Comparison of ENCODE assay signal across 25 cellular contexts in genomic region chr14:42779024-42779423, GRCh38.
DNase-seq lines count a peak whose midpoint lies in the region; ATAC-seq lines count a peak whose summit lies in the region.
"Had no signal": no experiment of that assay in that cellular context is flagged by ENCODE, and none has a peak within 500 bp of the region (broad histone marks: within the 10 kb centered on the region; RNA-seq: fewer than 3 reads in every experiment).

No MANE protein-coding gene starts in this region.

- no peak overlapping the region for H3K27ac Mint-ChIP-seq in activated T-helper 2 cell treated with anti-CD3 and anti-CD28 coated beads, Interferon-gamma antibody, Interleukin-2, Interleukin-4, amounts not matched to agents 10 μg/mL and 5 μg/mL and 100 μg/mL, durations not matched to agents 14 hours and 24 hours and 36 hours
- H3K27ac Mint-ChIP-seq: stimulated activated memory B cell treated with anti-CD40 and anti-IgM and Interleukin-4, amounts not matched to agents 10 μg/mL and 1 μg/mL and 100 μg/mL, for 72 hours had no signal

- peaks cover 29% of the 10 kb centered on the region for H3K9me3 Mint-ChIP-seq in activated T-helper 2 cell treated with anti-CD3 and anti-CD28 coated beads, Interferon-gamma antibody, Interleukin-2, Interleukin-4, amounts not matched to agents 10 μg/mL and 5 μg/mL and 100 μg/mL, durations not matched to agents 14 hours and 24 hours and 36 hours

- H3K36me3 Mint-ChIP-seq in activated T-helper 2 cell treated with anti-CD3 and anti-CD28 coated beads, Interferon-gamma antibody, Interleukin-2, Interleukin-4, amounts not matched to agents 10 μg/mL and 5 μg/mL and 100 μg/mL, durations not matched to agents 14 hours and 24 hours and 36 hours (ENCODE audit: low read depth) = no peaks in the 10 kb centered on the region
- H3K36me3 Mint-ChIP-seq: stimulated activated memory B cell treated with anti-CD40 and anti-IgM and Interleukin-4, amounts not matched to agents 10 μg/mL and 1 μg/mL and 100 μg/mL, for 72 hours had no signal

- H3K27me3 Mint-ChIP-seq in activated T-helper 2 cell treated with anti-CD3 and anti-CD28 coated beads, Interferon-gamma antibody, Interleukin-2, Interleukin-4, amounts not matched to agents 10 μg/mL and 5 μg/mL and 100 μg/mL, durations not matched to agents 14 hours and 24 hours and 36 hours (ENCODE audit: low read depth) = no peaks in the 10 kb centered on the region
- H3K27me3 Mint-ChIP-seq: stimulated activated memory B cell treated with anti-CD40 and anti-IgM and Interleukin-4, amounts not matched to agents 10 μg/mL and 1 μg/mL and 100 μg/mL, for 72 hours had no signal

- H3K4me3 Mint-ChIP-seq in activated T-helper 2 cell treated with anti-CD3 and anti-CD28 coated beads, Interferon-gamma antibody, Interleukin-2, Interleukin-4, amounts not matched to agents 10 μg/mL and 5 μg/mL and 100 μg/mL, durations not matched to agents 14 hours and 24 hours and 36 hours (ENCODE audit: low read depth) = no peak overlapping the region
- H3K4me3 Mint-ChIP-seq: stimulated activated memory B cell treated with anti-CD40 and anti-IgM and Interleukin-4, amounts not matched to agents 10 μg/mL and 1 μg/mL and 100 μg/mL, for 72 hours had no signal

- H3K4me1 Mint-ChIP-seq in activated T-helper 2 cell treated with anti-CD3 and anti-CD28 coated beads, Interferon-gamma antibody, Interleukin-2, Interleukin-4, amounts not matched to agents 10 μg/mL and 5 μg/mL and 100 μg/mL, durations not matched to agents 14 hours and 24 hours and 36 hours (ENCODE audit: low read depth) = no peaks in the 10 kb centered on the region
- H3K4me1 Mint-ChIP-seq: stimulated activated memory B cell treated with anti-CD40 and anti-IgM and Interleukin-4, amounts not matched to agents 10 μg/mL and 1 μg/mL and 100 μg/mL, for 72 hours had no signal

- peak; percentile 17 to 55 for DNase-seq in NCI-H2081 (lab: John Stamatoyannopoulos, UW)
- no peak for DNase-seq in NCI-H2081 treated with DMSO at 0.1 percent for 48 hours (lab: John Stamatoyannopoulos, UW)
- peak; percentile 34 for DNase-seq in NCI-H1694 (lab: John Stamatoyannopoulos, UW)
- DNase-seq in astrocyte of the hippocampus (ENCODE audit: low read depth, low spot score) = peak; percentile 0
- DNase-seq in iris pigment epithelial cell (ENCODE audit: low read depth) = peak; percentile 19
- no peak for DNase-seq in HuH-7 (ENCODE audit: low spot score)
- DNase-seq in activated T-helper 2 cell treated with anti-CD3 and anti-CD28 coated beads, Interferon-gamma antibody, Interleukin-2, Interleukin-4, amounts not matched to agents 10 μg/mL and 5 μg/mL and 100 μg/mL, durations not matched to agents 14 hours and 24 hours and 36 hours (ENCODE audit: low spot score) = no peak
- DNase-seq: 8988T; activated CD4-positive, alpha-beta T cell treated with anti-CD3 and anti-CD28 coated beads, Interleukin-2, amount 50 U/mL, for 48 hours; activated gamma-delta T cell treated with Interleukin-2 at 50 U/mL for 16 hours; adrenal gland; Calu3; effector CD8-positive, alpha-beta T cell; esophagus squamous epithelium; heart left ventricle; NCI-H82; PC-9; posterior cingulate gyrus; SJCRH30; stimulated activated CD4-positive, alpha-beta T cell treated with anti-CD3 and anti-CD28 coated beads, Interleukin-1b, Interleukin-23, amount 100 ng/mL, for 48 hours; T-helper 2 cell had no signal

- no peak for ATAC-seq in GM21423 (IDR thresholded peaks at IDR 0.05; ENCODE audit: unreplicated experiment)
- ATAC-seq: heart left ventricle; K562; left lobe of liver; stimulated activated memory B cell treated with anti-CD40 and anti-IgM and Interleukin-4, amounts not matched to agents 10 μg/mL and 1 μg/mL and 100 μg/mL, for 72 hours had no signal

- intact Hi-C loops in activated T-helper 2 cell treated with anti-CD3 and anti-CD28 coated beads, Interferon-gamma antibody, Interleukin-2, Interleukin-4, amounts not matched to agents 10 μg/mL and 5 μg/mL and 100 μg/mL, durations not matched to agents 14 hours and 24 hours and 36 hours (cut with micrococcal nuclease) = no loop called here

Comparison
In these comparisons a context has a peak if more than half of its experiments do, and no peak if none do; other contexts are left out.
1. DNase-seq: peak in NCI-H2081 (2 of 2), NCI-H1694 (single experiment), astrocyte of the hippocampus (single experiment) and iris pigment epithelial cell (single experiment); none in NCI-H2081 treated with DMSO at 0.1 percent for 48 hours (single experiment), HuH-7 (single experiment) and activated T-helper 2 cell treated with anti-CD3 and anti-CD28 coated beads, Interferon-gamma antibody, Interleukin-2, Interleukin-4, amounts not matched to agents 10 μg/mL and 5 μg/mL and 100 μg/mL, durations not matched to agents 14 hours and 24 hours and 36 hours (single experiment).